Comparison of ENCODE assay signal across 8 cellular contexts in the genomic region with DNA sequence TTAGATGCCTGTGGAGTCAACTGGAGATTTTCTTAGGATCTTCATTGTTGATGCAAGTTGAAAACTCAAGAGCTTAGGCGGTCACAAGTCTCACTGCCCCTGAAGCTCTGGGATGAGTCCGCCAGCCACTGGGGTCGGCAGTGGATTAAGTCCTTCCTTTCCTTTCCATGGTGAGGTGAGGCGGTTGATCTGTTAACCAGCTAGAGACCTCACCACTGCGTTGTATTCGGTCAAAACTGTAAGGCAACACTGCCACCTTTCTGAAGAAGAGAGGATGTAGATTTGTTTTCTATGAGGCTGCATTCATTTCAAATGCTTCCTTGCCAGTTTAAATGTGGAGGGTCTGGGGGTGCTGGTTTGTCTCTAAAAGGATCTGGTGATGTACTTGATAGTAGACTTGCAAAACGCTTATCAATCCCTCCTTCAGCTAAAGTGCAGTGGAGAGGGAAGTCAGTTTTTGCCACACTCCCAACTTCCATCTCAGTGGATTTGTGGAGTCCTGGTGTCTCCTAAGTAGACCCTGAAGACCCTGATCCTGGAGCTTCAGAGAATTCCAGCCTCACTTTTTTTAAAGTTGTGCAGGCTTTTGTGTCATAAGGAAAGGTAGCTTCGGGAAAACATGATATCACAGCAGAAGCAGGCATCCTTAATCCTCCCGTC. TPM values are rescaled to one million over a fixed set of nuclear protein-coding genes. Genes with fewer than 3 reads are reported as not detected.
A peak's percentile ranks its signal among the peaks of the same experiment; 100 is the strongest.
DNase-seq lines count a peak whose midpoint lies in the region; ATAC-seq, FAIRE-seq and TF ChIP-seq lines count a peak whose summit lies in the region.

No MANE protein-coding gene starts in this region.

- H3K14ac ChIP-seq in IMR-90 (replicated peaks; ENCODE audit: low read depth, low read length) = peak overlapping the region; percentile 81

- no peak overlapping the region for H4K5ac ChIP-seq in IMR-90 (ENCODE audit: low read depth, low read length)

- H2BK5ac ChIP-seq in IMR-90 (ENCODE audit: low read depth, low read length, poor library complexity, severe bottlenecking) = peak overlapping the region; percentile 77

- peak overlapping the region; percentile 84 for H3K4ac ChIP-seq in IMR-90 (ENCODE audit: low read depth, low read length)

- peak overlapping the region; percentile 92 for H3K4me2 ChIP-seq in IMR-90 (ENCODE audit: low read depth, low read length)

- peak; percentile 93 for TF ChIP-seq RAD21 in IMR-90 (IDR thresholded peaks at IDR 0.05; ENCODE audit: low read length)

- no peaks in the 10 kb centered on the region for H3K9me3 ChIP-seq in Caco-2
- H3K9me3 ChIP-seq in IMR-90 (ENCODE audit: control insufficient read depth, insufficient read depth, low read length) = no peaks in the 10 kb centered on the region
- no peaks in the 10 kb centered on the region for H3K9me3 ChIP-seq in effector memory CD4-positive, alpha-beta T cell (ENCODE audit: control insufficient read depth, low read length)

- H2AK5ac ChIP-seq in IMR-90 (ENCODE audit: low read depth, low read length) = peak overlapping the region; percentile 71; the same call in 1 of the 2 replicates

- H4K20me1 ChIP-seq in IMR-90 (ENCODE audit: insufficient read depth, low read length) = no peaks in the 10 kb centered on the region

- H3K23ac ChIP-seq in IMR-90 (ENCODE audit: low read depth, low read length) = peak overlapping the region; percentile 92

- H3K27me3 ChIP-seq in Caco-2 (replicated peaks; ENCODE audit: control insufficient read depth, insufficient read depth, low read length) (no peaks in the 10 kb centered on the region), IMR-90 (ENCODE audit: control insufficient read depth, insufficient read depth, low read length) (no peaks in the 10 kb centered on the region)
- H3K27me3 ChIP-seq in effector memory CD4-positive, alpha-beta T cell (replicated peaks; ENCODE audit: control insufficient read depth, insufficient read depth, low read length, poor library complexity, severe bottlenecking) = no peaks in the 10 kb centered on the region

- H3K18ac ChIP-seq in IMR-90 (ENCODE audit: low read depth, low read length) = peak overlapping the region; percentile 54; the same call in 1 of the 2 replicates

- no peak overlapping the region for H2AK9ac ChIP-seq in IMR-90 (replicated peaks; ENCODE audit: low read depth, low read length, poor library complexity)

- peak overlapping the region; percentile 74 for H2AFZ ChIP-seq in IMR-90 (replicated peaks; ENCODE audit: low read length, poor library complexity)

- peak; percentile 33 to 42 for DNase-seq in Caco-2
- peak; percentile 89 for DNase-seq in IMR-90
- DNase-seq in left colon = no peak
- peak; percentile 49 for DNase-seq in urothelium cell line (ENCODE audit: low spot score)
- DNase-seq in natural killer cell = no peak
- DNase-seq in effector memory CD4-positive, alpha-beta T cell = no peak

- H3K9me1 ChIP-seq in IMR-90 (ENCODE audit: insufficient read depth, low read length) = peaks cover 2% of the 10 kb centered on the region; the same call in 1 of the 2 replicates

- H3K4me1 ChIP-seq in Caco-2 (no peaks in the 10 kb centered on the region), IMR-90 (ENCODE audit: control insufficient read depth, insufficient read depth, low read length) (peaks cover 9% of the 10 kb centered on the region)
- H3K4me1 ChIP-seq in effector memory CD4-positive, alpha-beta T cell (ENCODE audit: control insufficient read depth, insufficient read depth, low read length, poor library complexity, severe bottlenecking) = no peaks in the 10 kb centered on the region

- H3K4me3 Mint-ChIP-seq in Caco-2 (ENCODE audit: unreplicated experiment) (no peak overlapping the region), brain (peak overlapping the region in 3 of 5 experiments; percentile 55 to 88 (median 86)), natural killer cell (no peak overlapping the region)

- peak overlapping the region; percentile 55; the same call in 1 of the 3 replicates for H2BK15ac ChIP-seq in IMR-90 (ENCODE audit: low read depth, low read length)

- TF ChIP-seq POLR2A in IMR-90 (IDR thresholded peaks at IDR 0.05; ENCODE audit: low read depth, low read length) = peak; percentile 46

- H4K8ac ChIP-seq in IMR-90 (ENCODE audit: low read depth in 2 of 2, low read length in 2 of 2) = peak overlapping the region; percentile 16 to 60; a peak in 3 of 4 replicates

- no peaks in the 10 kb centered on the region for H3K27me3 Mint-ChIP-seq in Caco-2 (ENCODE audit: insufficient read depth, unreplicated experiment)
- H3K27me3 Mint-ChIP-seq in brain = peaks cover 59% of the 10 kb centered on the region
- peaks cover 34 to 45% of the 10 kb centered on the region in 2 donors for H3K27me3 Mint-ChIP-seq in natural killer cell (ENCODE audit: low read depth in 2 of 2)

- POLR2A ChIA-PET in Caco-2 (lab: Charles Lee) (no interaction called here), IMR-90 (lab: Charles Lee; ENCODE audit: unreplicated experiment) (no interaction called here)

- dilution Hi-C loops in IMR-90 (cut with HindIII; ENCODE audit: low sequenced_read_pairs, unreplicated experiment) = no loop called here

- TF ChIP-seq CTCF in Caco-2 (IDR thresholded peaks at IDR 0.05; ENCODE audit: insufficient read depth in 1 of 2, low read depth in 1 of 2, low read length in 1 of 2, severe bottlenecking in 1 of 2, unreplicated experiment in 1 of 2) (peak; percentile 20 to 34), IMR-90 (conservative IDR thresholded peaks at IDR 0.05; ENCODE audit: low read depth, low read length) (peak; percentile 87), brain (conservative IDR thresholded peaks at IDR 0.05) (peak; percentile 75 to 77), natural killer cell (IDR thresholded peaks at IDR 0.05) (no peak)

- H3K4me3 ChIP-seq in Caco-2 (ENCODE audit: low read depth, low read length) = no peak overlapping the region
- H3K4me3 ChIP-seq in IMR-90 (ENCODE audit: insufficient read depth, low read depth, low read length) = peak overlapping the region; percentile 94
- H3K4me3 ChIP-seq in effector memory CD4-positive, alpha-beta T cell (ENCODE audit: insufficient read depth, low read depth, low read length, poor library complexity, severe bottlenecking) = no peak overlapping the region

- H3K79me1 ChIP-seq in IMR-90 (ENCODE audit: low read depth in 1 of 2, low read length in 2 of 2) = peaks cover 15 to 61% of the 10 kb centered on the region in 2 experiments

- H3K9me3 Mint-ChIP-seq in Caco-2 (ENCODE audit: unreplicated experiment) (no peaks in the 10 kb centered on the region), brain (no peaks in the 10 kb centered on the region), natural killer cell (peaks cover 0 to 2% of the 10 kb centered on the region in 2 donors)

- BruUV-seq in Caco-2 (replicated peaks; lab: Mats Ljungman, UMichigan) = no TSS peak
- no TSS peak for BruUV-seq in IMR-90 (replicated peaks; lab: Mats Ljungman, UMichigan)

- H2BK20ac ChIP-seq in IMR-90 (ENCODE audit: low read depth, low read length) = peak overlapping the region; percentile 78

- in situ Hi-C loops in IMR-90 (cut with MboI; ENCODE audit: low sequenced_read_pairs) = loop anchor here (5.0 to 10.0 kb wide), 4 partner anchors 120 to 485 kb away; no protein-coding TSS in a partner anchor

- no CpG with 5 or more reads among the region's 9 CpGs for WGBS in IMR-90 (ENCODE audit: extremely low coverage in 2 of 2, insufficient read length in 1 of 2), 2 experiments

- H3K27ac Mint-ChIP-seq in Caco-2 (ENCODE audit: unreplicated experiment) (no peak overlapping the region), brain (no peak overlapping the region), natural killer cell (no peak overlapping the region)

- CTCF ChIA-PET in Caco-2 (lab: Charles Lee) (interaction anchor here (0.7 to 1.8 kb wide), 3 partner anchors 75 to 231 kb away, joined by 3 to 9 read pairs (median 6); no protein-coding TSS in a partner anchor), IMR-90 (lab: Yijun Ruan, JAX) (interaction anchor here (0.9 to 4.9 kb wide), 15 partner anchors 11 to 486 kb away, joined by 3 to 21 read pairs (median 5); no protein-coding TSS in a partner anchor)

- H3K27ac ChIP-seq in IMR-90 (ENCODE audit: insufficient read depth, low read length) = peak overlapping the region; percentile 42
- H3K27ac ChIP-seq in effector memory CD4-positive, alpha-beta T cell (ENCODE audit: insufficient read depth, low read length, poor library complexity, severe bottlenecking) = no peak overlapping the region

- no peaks in the 10 kb centered on the region for H3K36me3 Mint-ChIP-seq in Caco-2 (ENCODE audit: insufficient read depth, unreplicated experiment)
- H3K36me3 Mint-ChIP-seq in brain = no peaks in the 10 kb centered on the region
- peaks cover 9% of the 10 kb centered on the region for H3K36me3 Mint-ChIP-seq in natural killer cell

- FAIRE-seq in urothelium cell line (lab: Jason Lieb, UNC) = no peak

- peak overlapping the region; percentile 95; the same call in 1 of the 2 replicates for H3K9ac ChIP-seq in IMR-90 (ENCODE audit: low read depth, low read length)

- peak overlapping the region; percentile 78 for H4K91ac ChIP-seq in IMR-90 (ENCODE audit: insufficient read depth, low read depth, low read length)

- no peaks in the 10 kb centered on the region for H3K36me3 ChIP-seq in Caco-2 (ENCODE audit: control insufficient read depth, insufficient read depth, low read length)
- no peaks in the 10 kb centered on the region for H3K36me3 ChIP-seq in IMR-90 (ENCODE audit: control insufficient read depth, insufficient read depth, low read length)
- H3K36me3 ChIP-seq in effector memory CD4-positive, alpha-beta T cell (ENCODE audit: control insufficient read depth, insufficient read depth, low read length) = no peaks in the 10 kb centered on the region

- H2BK120ac ChIP-seq in IMR-90 (ENCODE audit: low read depth, low read length) = peak overlapping the region; percentile 86

- intact Hi-C loops in Caco-2 (cut with micrococcal nuclease; ENCODE audit: unreplicated experiment) = loop anchor here (1.0 kb wide), 4 partner anchors 75 to 487 kb away; no protein-coding TSS in a partner anchor
- intact Hi-C loops in IMR-90 (cut with micrococcal nuclease) = loop anchor here (1.0 to 5.0 kb wide), 8 partner anchors 75 to 487 kb away; no protein-coding TSS in a partner anchor
- intact Hi-C loops in left colon (cut with DNase I, micrococcal nuclease) = loop anchor here in 1 of 2 donors (5.0 to 10.0 kb wide), 3 partner anchors 120 to 483 kb away; no protein-coding TSS in a partner anchor
- intact Hi-C loops in natural killer cell (cut with micrococcal nuclease) = no loop called here

- H3K56ac ChIP-seq in IMR-90 (ENCODE audit: extremely low read depth, insufficient read depth, low read length) = peak overlapping the region; percentile 56

- no peaks in the 10 kb centered on the region for H3K4me1 Mint-ChIP-seq in Caco-2 (ENCODE audit: low read depth, unreplicated experiment)
- H3K4me1 Mint-ChIP-seq in brain = peaks cover 19% of the 10 kb centered on the region
- no peaks in the 10 kb centered on the region for H3K4me1 Mint-ChIP-seq in natural killer cell

- ATAC-seq in IMR-90 (ENCODE audit: low read depth) (peak; percentile 63), left colon (peak; percentile 78), natural killer cell (no peak), GM21717 (IDR thresholded peaks at IDR 0.05; ENCODE audit: unreplicated experiment) (no peak)

RNA-seq across cellular contexts. Expression of a gene that starts 1.7 kb away (rescaled TPM):
- total RNA-seq in Caco-2 (2022) (2.6 and 2.8 TPM in 2 replicates), IMR-90 (2012; rRNA removed) (19.7 and 20.1 TPM in 2 replicates), left colon (10 to 100 TPM in 1 of 2 donors, 1 to 10 TPM in 1; 2.1 to 18.2 TPM), natural killer cell (not detected)
- polyA plus RNA-seq in IMR-90 (2012; rRNA removed) (10.6 and 12.4 TPM in 2 replicates), brain (ENCODE audit: insufficient read depth, low read depth, low replicate concordance) (0.10 TPM)
- 5.4 TPM in 2 replicates for polyA plus RNA-seq in IMR-90 (2012; cell fraction: cytosol; rRNA removed)
- 8.7 and 10.9 TPM in 2 replicates for polyA plus RNA-seq in IMR-90 (2012; cell fraction: nucleus; rRNA removed; ENCODE audit: low replicate concordance)

Comparison
In these comparisons a context has a peak if more than half of its experiments do, and no peak if none do; other contexts are left out.
1. DNase-seq: peak in Caco-2 (2 of 2), IMR-90 (single experiment) and urothelium cell line (single experiment); none in left colon (0 of 2), natural killer cell (single experiment) and effector memory CD4-positive, alpha-beta T cell (0 of 3).
2. H3K4me3 Mint-ChIP-seq: peak in brain (3 of 5); none in Caco-2 (single experiment) and natural killer cell (single experiment).
3. ATAC-seq: peak in IMR-90 (single experiment) and left colon (single experiment); none in natural killer cell (0 of 3) and GM21717 (single experiment).